Comparison of ENCODE assay signal across 40 cellular contexts in genomic region chr5:130627145-130627544, GRCh38.
"Had no signal": no experiment of that assay in that cellular context is flagged by ENCODE, and none has a peak within 500 bp of the region (broad histone marks: within the 10 kb centered on the region; RNA-seq: fewer than 3 reads in every experiment).

No MANE protein-coding gene starts in this region.

- H3K4me3 Mint-ChIP-seq: activated naive CD4-positive, alpha-beta T cell treated with anti-CD3 and anti-CD28 coated beads for 36 hours; activated naive CD4-positive, alpha-beta T cell treated with anti-CD3 and anti-CD28 coated beads, Interleukin-2, amount 10 ng/mL, durations not matched to agents 7 days and 5 days; activated naive CD4-positive, alpha-beta T cell treated with anti-CD3 and anti-CD28 coated beads, Interleukin-2, amount 50 U/mL, for 24 hours; activated naive CD8-positive, alpha-beta T cell; activated naive CD8-positive, alpha-beta T cell treated with anti-CD3 and anti-CD28 coated beads for 36 hours; activated naive CD8-positive, alpha-beta T cell treated with anti-CD3 and anti-CD28 coated beads, Interleukin-2, amount 10 ng/mL, durations not matched to agents 7 days and 5 days; activated naive CD8-positive, alpha-beta T cell treated with anti-CD3 and anti-CD28 coated beads, Interleukin-2, amount 50 U/mL, for 24 hours; activated T-cell treated with anti-CD3 and anti-CD28 coated beads, Interleukin-2, amount 50 U/mL, for 24 hours; activated T-cell treated with anti-CD3 and anti-CD28 coated beads, Interleukin-2, amount 50 U/mL, for 4 hours; activated T-cell treated with anti-CD3 and anti-CD28 coated beads, Interleukin-2, amount 50 U/mL, for 72 hours; activated T-helper 1 cell treated with anti-CD3 and anti-CD28 coated beads, Interleukin-12 subunit alpha, Interleukin-12 subunit beta, Interleukin-2, Interleukin-4 antibody, amounts not matched to agents 30 ng/mL and 10 ng/mL and 1 ng/mL, durations not matched to agents 14 hours and 24 hours and 36 hours; activated T-helper 17 cell treated with anti-CD3 and anti-CD28 coated beads, Interleukin-2, amount 50 U/mL, for 72 hours; brain; central memory CD8-positive, alpha-beta T cell had no signal

- H3K4me3 ChIP-seq: adrenal gland, ascending aorta, body of pancreas, breast epithelium, cardiac muscle cell had no signal

- H3K4me1 Mint-ChIP-seq: activated naive CD4-positive, alpha-beta T cell treated with anti-CD3 and anti-CD28 coated beads, Interleukin-2, amount 10 ng/mL, durations not matched to agents 7 days and 5 days; activated naive CD4-positive, alpha-beta T cell treated with anti-CD3 and anti-CD28 coated beads, Interleukin-2, amount 50 U/mL, for 24 hours; activated naive CD8-positive, alpha-beta T cell treated with anti-CD3 and anti-CD28 coated beads for 36 hours; activated naive CD8-positive, alpha-beta T cell treated with anti-CD3 and anti-CD28 coated beads, Interleukin-2, amount 10 ng/mL, durations not matched to agents 7 days and 5 days; activated naive CD8-positive, alpha-beta T cell treated with anti-CD3 and anti-CD28 coated beads, Interleukin-2, amount 50 U/mL, for 24 hours; activated T-helper 17 cell treated with anti-CD3 and anti-CD28 coated beads, Interleukin-2, amount 50 U/mL, for 72 hours; brain; central memory CD8-positive, alpha-beta T cell had no signal

- H3K36me3 ChIP-seq: adrenal gland, ascending aorta, brain microvascular endothelial cell, breast epithelium, cardiac muscle cell had no signal

- H3K27me3 ChIP-seq: adrenal gland, ascending aorta, body of pancreas, brain microvascular endothelial cell, breast epithelium, cardiac muscle cell had no signal

- ATAC-seq: activated naive CD4-positive, alpha-beta T cell treated with anti-CD3 and anti-CD28 coated beads, Interleukin-2, amount 50 U/mL, for 72 hours; activated naive CD8-positive, alpha-beta T cell treated with anti-CD3 and anti-CD28 coated beads, Interleukin-2, amount 50 U/mL, for 24 hours; activated T-cell treated with anti-CD3 and anti-CD28 coated beads, Interleukin-2, amount 50 U/mL, for 4 hours; activated T-cell treated with anti-CD3 and anti-CD28 coated beads, Interleukin-2, amount 50 U/mL, for 72 hours; activated T-helper 17 cell treated with anti-CD3 and anti-CD28 coated beads, Interleukin-2, amount 50 U/mL, for 72 hours; body of pancreas had no signal

- H3K27ac Mint-ChIP-seq: activated naive CD4-positive, alpha-beta T cell treated with anti-CD3 and anti-CD28 coated beads for 36 hours; activated naive CD4-positive, alpha-beta T cell treated with anti-CD3 and anti-CD28 coated beads, Interleukin-2, amount 10 ng/mL, durations not matched to agents 7 days and 5 days; activated naive CD4-positive, alpha-beta T cell treated with anti-CD3 and anti-CD28 coated beads, Interleukin-2, amount 50 U/mL, for 24 hours; activated naive CD4-positive, alpha-beta T cell treated with anti-CD3 and anti-CD28 coated beads, Interleukin-2, amount 50 U/mL, for 72 hours; activated naive CD8-positive, alpha-beta T cell; activated naive CD8-positive, alpha-beta T cell treated with anti-CD3 and anti-CD28 coated beads for 36 hours; activated naive CD8-positive, alpha-beta T cell treated with anti-CD3 and anti-CD28 coated beads, Interleukin-2, amount 10 ng/mL, durations not matched to agents 7 days and 5 days; activated naive CD8-positive, alpha-beta T cell treated with anti-CD3 and anti-CD28 coated beads, Interleukin-2, amount 50 U/mL, for 24 hours; activated T-cell treated with anti-CD3 and anti-CD28 coated beads, Interleukin-2, amount 50 U/mL, for 24 hours; activated T-cell treated with anti-CD3 and anti-CD28 coated beads, Interleukin-2, amount 50 U/mL, for 72 hours; activated T-helper 1 cell treated with anti-CD3 and anti-CD28 coated beads, Interleukin-12 subunit alpha, Interleukin-12 subunit beta, Interleukin-2, Interleukin-4 antibody, amounts not matched to agents 30 ng/mL and 10 ng/mL and 1 ng/mL, durations not matched to agents 14 hours and 24 hours and 36 hours; activated T-helper 17 cell treated with anti-CD3 and anti-CD28 coated beads, Interleukin-2, amount 50 U/mL, for 72 hours; activated T-helper 2 cell treated with anti-CD3 and anti-CD28 coated beads, Interferon-gamma antibody, Interleukin-2, Interleukin-4, amounts not matched to agents 10 μg/mL and 5 μg/mL and 100 μg/mL, durations not matched to agents 14 hours and 24 hours and 36 hours; brain had no signal

- DNase-seq: activated effector memory CD4-positive, alpha-beta T cell treated with anti-CD3 and anti-CD28 coated beads, Interleukin-2, amount 50 U/mL, for 16 hours; activated effector memory CD4-positive, alpha-beta T cell treated with Interleukin-2 at 50 U/mL for 16 hours; activated gamma-delta T cell; activated gamma-delta T cell treated with Interleukin-2 at 50 U/mL for 16 hours; activated naive CD4-positive, alpha-beta T cell; activated naive CD4-positive, alpha-beta T cell treated with anti-CD3 and anti-CD28 coated beads for 36 hours; activated naive CD4-positive, alpha-beta T cell treated with anti-CD3 and anti-CD28 coated beads, Interleukin-2, amount 10 ng/mL, durations not matched to agents 7 days and 5 days; activated naive CD4-positive, alpha-beta T cell treated with anti-CD3 and anti-CD28 coated beads, Interleukin-2, amount 50 U/mL, for 16 hours; activated naive CD4-positive, alpha-beta T cell treated with Interleukin-2 at 50 U/mL for 16 hours; activated naive CD8-positive, alpha-beta T cell treated with anti-CD3 and anti-CD28 coated beads for 36 hours; activated naive CD8-positive, alpha-beta T cell treated with anti-CD3 and anti-CD28 coated beads, Interleukin-2, amount 10 ng/mL, durations not matched to agents 7 days and 5 days; activated naive CD8-positive, alpha-beta T cell treated with anti-CD3 and anti-CD28 coated beads, Interleukin-2, amount 50 U/mL, for 24 hours; activated T-cell treated with anti-CD3 and anti-CD28 coated beads, Interleukin-2, amount 50 U/mL, for 1 hour; activated T-cell treated with anti-CD3 and anti-CD28 coated beads, Interleukin-2, amount 50 U/mL, for 24 hours; activated T-cell treated with anti-CD3 and anti-CD28 coated beads, Interleukin-2, amount 50 U/mL, for 4 hours; activated T-cell treated with anti-CD3 and anti-CD28 coated beads, Interleukin-2, amount 50 U/mL, for 48 hours; activated T-cell treated with anti-CD3 and anti-CD28 coated beads, Interleukin-2, amount 50 U/mL, for 72 hours; adrenal gland; amniotic stem cell; amygdala; anterior cingulate cortex; aorta; body of pancreas; brain microvascular endothelial cell; caudate nucleus; central memory CD4-positive, alpha-beta T cell; cerebellar nuclear complex had no signal

- FAIRE-seq: astrocyte, bronchial epithelial cell had no signal

- H3K4me1 ChIP-seq: adrenal gland, ascending aorta, body of pancreas, breast epithelium had no signal

- H3K27ac ChIP-seq: adrenal gland, ascending aorta, body of pancreas, brain microvascular endothelial cell, breast epithelium, cardiac muscle cell had no signal

- H3K9me3 Mint-ChIP-seq: activated T-helper 17 cell treated with anti-CD3 and anti-CD28 coated beads, Interleukin-2, amount 50 U/mL, for 72 hours had no signal

- H3K36me3 Mint-ChIP-seq: activated naive CD4-positive, alpha-beta T cell treated with anti-CD3 and anti-CD28 coated beads, Interleukin-2, amount 10 ng/mL, durations not matched to agents 7 days and 5 days; activated naive CD4-positive, alpha-beta T cell treated with anti-CD3 and anti-CD28 coated beads, Interleukin-2, amount 50 U/mL, for 24 hours; activated naive CD8-positive, alpha-beta T cell; activated naive CD8-positive, alpha-beta T cell treated with anti-CD3 and anti-CD28 coated beads for 36 hours; activated naive CD8-positive, alpha-beta T cell treated with anti-CD3 and anti-CD28 coated beads, Interleukin-2, amount 10 ng/mL, durations not matched to agents 7 days and 5 days; brain had no signal

- H3K27me3 Mint-ChIP-seq: activated naive CD4-positive, alpha-beta T cell treated with anti-CD3 and anti-CD28 coated beads, Interleukin-2, amount 10 ng/mL, durations not matched to agents 7 days and 5 days; activated naive CD8-positive, alpha-beta T cell; activated naive CD8-positive, alpha-beta T cell treated with anti-CD3 and anti-CD28 coated beads for 36 hours; activated naive CD8-positive, alpha-beta T cell treated with anti-CD3 and anti-CD28 coated beads, Interleukin-2, amount 10 ng/mL, durations not matched to agents 7 days and 5 days; activated T-cell treated with anti-CD3 and anti-CD28 coated beads, Interleukin-2, amount 50 U/mL, for 24 hours; activated T-helper 17 cell treated with anti-CD3 and anti-CD28 coated beads, Interleukin-2, amount 50 U/mL, for 72 hours; brain; central memory CD8-positive, alpha-beta T cell had no signal

- H3K9me3 ChIP-seq: adrenal gland had no signal
